23 cellular contexts compared by ENCODE assay signal in genomic region chr11:70389191-70389590, GRCh38. TPM values are rescaled to one million over a fixed set of nuclear protein-coding genes. Genes with fewer than 3 reads are reported as not detected.
DNase-seq lines count a peak whose midpoint lies in the region; ATAC-seq and TF ChIP-seq lines count a peak whose summit lies in the region.
"Had no signal": no experiment of that assay in that cellular context is flagged by ENCODE, and none has a peak within 500 bp of the region (broad histone marks: within the 10 kb centered on the region; RNA-seq: fewer than 3 reads in every experiment).

No MANE protein-coding gene starts in this region.

- no peak overlapping the region for H3K4me3 Mint-ChIP-seq in nephron progenitor cell
- H3K4me3 Mint-ChIP-seq: IgD-negative memory B cell had no signal

- H3K36me3 ChIP-seq in Peyer's patch = peaks cover 0 to 12% (median 0%) of the 10 kb centered on the region in 3 donors
- H3K36me3 ChIP-seq in prostate gland = no peaks in the 10 kb centered on the region

- TF ChIP-seq CTCF in nephron progenitor cell (IDR thresholded peaks at IDR 0.05) (no peak), Peyer's patch (IDR thresholded peaks at IDR 0.05) (no peak), prostate gland (IDR thresholded peaks at IDR 0.05) (no peak)

- TF ChIP-seq POLR2A in Peyer's patch (IDR thresholded peaks at IDR 0.05) (no peak), prostate gland (IDR thresholded peaks at IDR 0.05) (no peak)

- H3K4me1 ChIP-seq in Peyer's patch (no peaks in the 10 kb centered on the region), prostate gland (replicated peaks) (no peaks in the 10 kb centered on the region)

- H3K27ac ChIP-seq in cingulate gyrus (ENCODE audit: low read depth, low read length) (peak overlapping the region; percentile 2), Peyer's patch (no peak overlapping the region), prostate gland (no peak overlapping the region)

- H3K4me3 ChIP-seq in Peyer's patch = no peak overlapping the region
- no peak overlapping the region for H3K4me3 ChIP-seq in prostate gland
- H3K4me3 ChIP-seq: MG63 had no signal

- peak; percentile 19 for DNase-seq in activated effector memory CD4-positive, alpha-beta T cell treated with anti-CD3 and anti-CD28 coated beads, Interleukin-2, amount 50 U/mL, for 16 hours
- no peak for DNase-seq in activated effector memory CD4-positive, alpha-beta T cell treated with Interleukin-2 at 50 U/mL for 16 hours
- DNase-seq in nephron progenitor cell (no peak), Peyer's patch (no peak), prostate gland (ENCODE audit: low spot score) (no peak)
- DNase-seq: 8988T; GF-D8; Kasumi-1; MG63; NCI-H1048; NCI-H1436; NCI-H2029; NCI-H2171 treated with DMSO at 0.1 percent for 48 hours; NCI-H748 treated with DMSO at 0.1 percent for 48 hours; NK-92 treated with Interleukin-12 subunit alpha and Interleukin-12 subunit beta, amount 100 ng/mL, for 24 hours; RPMI8226; SHP77 treated with DMSO at 0.1 percent for 48 hours had no signal

- intact Hi-C loops in prostate gland (cut with DNase I) = no loop called here

- H3K9me3 ChIP-seq in Peyer's patch (no peaks in the 10 kb centered on the region), prostate gland (no peaks in the 10 kb centered on the region)
- H3K9me3 ChIP-seq: MG63 had no signal

- H3K27me3 ChIP-seq in Peyer's patch (no peaks in the 10 kb centered on the region), prostate gland (replicated peaks; ENCODE audit: insufficient read depth) (no peaks in the 10 kb centered on the region)
- H3K27me3 ChIP-seq: MG63 had no signal

- H3K4me1 Mint-ChIP-seq in nephron progenitor cell = peaks cover 9% of the 10 kb centered on the region

- no peak for ATAC-seq in HG03571 (IDR thresholded peaks at IDR 0.05; ENCODE audit: unreplicated experiment)
- ATAC-seq in HG03280 (IDR thresholded peaks at IDR 0.05; ENCODE audit: unreplicated experiment) = no peak
- ATAC-seq: HCT116, SK-N-SH treated with all-trans-retinoic acid at 6 μM for 48 hours had no signal

- no peaks in the 10 kb centered on the region for H3K27me3 Mint-ChIP-seq in nephron progenitor cell (ENCODE audit: low read depth, poor library complexity)

- H3K9me3 Mint-ChIP-seq in nephron progenitor cell = no peaks in the 10 kb centered on the region
- H3K9me3 Mint-ChIP-seq: IgD-negative memory B cell had no signal

- WGBS in prostate gland = 71% methylated on average over 6 of the region's 6 CpGs

- H3K36me3 Mint-ChIP-seq in nephron progenitor cell (ENCODE audit: low read depth) = peaks cover 68% of the 10 kb centered on the region

- H3K27ac Mint-ChIP-seq in nephron progenitor cell = peak overlapping the region; percentile 52
- H3K27ac Mint-ChIP-seq: IgD-negative memory B cell had no signal

RNA-seq across cellular contexts. Expression of gene CTTN, which starts 9.1 kb away (rescaled TPM):
- total RNA-seq in Peyer's patch (100 to 1,000 TPM; 261 to 536 (median 402) TPM), prostate gland (100 to 1,000 TPM; 208 to 348 TPM)
